In genomic region chr2:223618172-223619035, GRCh38 we compare ENCODE assay signal across 1 cellular context.
TF ChIP-seq lines count a peak whose summit lies in the region.

No MANE protein-coding gene starts in this region.

TF ChIP-seq in HepG2, 621 proteins besides CTCF, POLR2A, EP300 and RAD21:
- TF ChIP-seq ARNT2 (CRISPR knock-in tag; IDR thresholded peaks at IDR 0.05; ENCODE audit: low read depth) (no peak), KLF15 (CRISPR knock-in tag; IDR thresholded peaks at IDR 0.05; ENCODE audit: borderline replicate concordance) (no peak), AKAP8 (CRISPR knock-in tag; IDR thresholded peaks at IDR 0.05) (no peak), CSRNP1 (CRISPR knock-in tag; IDR thresholded peaks at IDR 0.05) (no peak), ZNF281 (CRISPR knock-in tag; IDR thresholded peaks at IDR 0.05; ENCODE audit: borderline replicate concordance) (no peak), ZNF639 (CRISPR knock-in tag; conservative IDR thresholded peaks at IDR 0.05) (no peak), ELF4 (CRISPR knock-in tag; IDR thresholded peaks at IDR 0.05; ENCODE audit: borderline replicate concordance) (no peak), TOE1 (CRISPR knock-in tag; IDR thresholded peaks at IDR 0.05) (no peak), ZNF138 (CRISPR knock-in tag; IDR thresholded peaks at IDR 0.05; ENCODE audit: low read depth) (no peak), CREB3 (CRISPR knock-in tag; IDR thresholded peaks at IDR 0.05) (no peak), HNRNPK (IDR thresholded peaks at IDR 0.05; ENCODE audit: low read depth, low read length, poor library complexity, severe bottlenecking) (no peak), STAG1 (CRISPR knock-in tag; IDR thresholded peaks at IDR 0.05) (no peak; the same call in 1 of the 2 replicates), CBX1 (IDR thresholded peaks at IDR 0.05; ENCODE audit: low read depth) (no peak), PHF21A (CRISPR knock-in tag; IDR thresholded peaks at IDR 0.05) (no peak), RERE (CRISPR knock-in tag; IDR thresholded peaks at IDR 0.05; ENCODE audit: low read depth) (no peak)
